Comparison of ENCODE assay signal across 8 cellular contexts in the genomic region with DNA sequence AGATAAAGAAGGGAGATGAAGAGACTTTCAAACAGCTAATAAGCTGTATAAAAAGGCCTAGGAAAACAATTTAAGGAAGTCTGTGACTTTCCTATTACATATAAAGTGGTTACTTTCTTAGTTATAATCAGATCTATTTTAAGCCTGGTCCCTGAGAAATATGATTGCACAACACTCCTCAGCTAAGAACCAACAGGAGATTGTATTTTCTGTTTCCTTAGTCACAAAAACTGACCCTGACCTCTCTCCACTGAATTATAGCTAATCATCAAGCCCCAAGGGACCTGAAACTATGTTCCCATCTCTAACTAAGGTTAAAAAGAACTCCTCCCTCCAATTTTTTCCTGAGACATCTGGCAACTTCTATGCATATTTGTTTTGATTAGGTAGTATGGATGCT.
A peak's percentile ranks its signal among the peaks of the same experiment; 100 is the strongest.
DNase-seq lines count a peak whose midpoint lies in the region; ATAC-seq and TF ChIP-seq lines count a peak whose summit lies in the region.

No MANE protein-coding gene starts in this region.

- peak; percentile 96 for DNase-seq in GM04503 (ENCODE audit: low read depth)
- no peak for DNase-seq in T-helper 17 cell
- DNase-seq in foreskin keratinocyte, result peak; percentile 2 to 9
- DNase-seq in gastrocnemius medialis, result peak in 1 of 2 donors; percentile 3
- no peak for DNase-seq in activated CD4-positive, alpha-beta T cell treated with anti-CD3 and anti-CD28 coated beads, Interleukin-2, amount 50 U/mL, for 1 hour
- DNase-seq in effector memory CD4-positive, alpha-beta T cell, result no peak
- no peak for DNase-seq in cerebellar cortex (ENCODE audit: low spot score)

- no peaks in the 10 kb centered on the region for H3K9me3 ChIP-seq in T-helper 17 cell (ENCODE audit: control insufficient read depth, low read length, poor library complexity, severe bottlenecking)
- no peaks in the 10 kb centered on the region for H3K9me3 ChIP-seq in gastrocnemius medialis
- H3K9me3 ChIP-seq in effector memory CD4-positive, alpha-beta T cell (ENCODE audit: control insufficient read depth, low read length), result no peaks in the 10 kb centered on the region

- no peak for TF ChIP-seq CTCF in foreskin keratinocyte (conservative IDR thresholded peaks at IDR 0.05)
- no peak for TF ChIP-seq CTCF in gastrocnemius medialis (IDR thresholded peaks at IDR 0.05 in 4 of 5, conservative IDR thresholded peaks at IDR 0.05 in 1 of 5)

- H3K36me3 ChIP-seq in gastrocnemius medialis, result peaks cover 0 to 41% of the 10 kb centered on the region in 2 donors
- peaks cover 31% of the 10 kb centered on the region for H3K36me3 ChIP-seq in effector memory CD4-positive, alpha-beta T cell (ENCODE audit: control insufficient read depth, insufficient read depth, low read length)

- TF ChIP-seq POLR2A in gastrocnemius medialis (IDR thresholded peaks at IDR 0.05), result no peak

- ATAC-seq in T-helper 17 cell (no peak), foreskin keratinocyte (no peak), gastrocnemius medialis (peak; percentile 98 to 99), HG02588 (IDR thresholded peaks at IDR 0.05; ENCODE audit: unreplicated experiment) (no peak)

- in situ Hi-C loops in gastrocnemius medialis (cut with MboI; ENCODE audit: low sequenced_read_pairs in 4 of 4), result loop anchor here in 1 of 4 donors (10.0 kb wide), 1 partner anchor 110 kb away; the partner anchor contains the start of gene ROCK1

- H3K27ac ChIP-seq in foreskin keratinocyte (no peak overlapping the region), gastrocnemius medialis (peak overlapping the region; percentile 69 to 73 (median 70))
- H3K27ac ChIP-seq in effector memory CD4-positive, alpha-beta T cell (ENCODE audit: insufficient read depth, low read length, poor library complexity, severe bottlenecking), result no peak overlapping the region

- no peaks in the 10 kb centered on the region for H3K27me3 Mint-ChIP-seq in T-helper 17 cell

- peaks cover 9% of the 10 kb centered on the region for H3K4me1 ChIP-seq in foreskin keratinocyte
- peaks cover 14 to 17% of the 10 kb centered on the region in 2 donors for H3K4me1 ChIP-seq in gastrocnemius medialis
- H3K4me1 ChIP-seq in effector memory CD4-positive, alpha-beta T cell (ENCODE audit: control insufficient read depth, insufficient read depth, low read length, poor library complexity, severe bottlenecking), result no peaks in the 10 kb centered on the region

- peaks cover 7% of the 10 kb centered on the region for H3K36me3 Mint-ChIP-seq in T-helper 17 cell (ENCODE audit: low read depth)

- peak overlapping the region; percentile 45 for H3K27ac Mint-ChIP-seq in T-helper 17 cell

- H3K4me3 Mint-ChIP-seq in T-helper 17 cell, result no peak overlapping the region

- intact Hi-C loops in gastrocnemius medialis (cut with DNase I; ENCODE audit: low total_unique reads), result loop anchor here (5.0 kb wide), 1 partner anchor 108 kb away; the partner anchor contains the start of gene ROCK1

- H3K4me3 ChIP-seq in gastrocnemius medialis, result no peak overlapping the region
- no peak overlapping the region for H3K4me3 ChIP-seq in effector memory CD4-positive, alpha-beta T cell (ENCODE audit: insufficient read depth, low read depth, low read length, poor library complexity, severe bottlenecking)

- peaks cover 7% of the 10 kb centered on the region for H3K4me1 Mint-ChIP-seq in T-helper 17 cell

- no peaks in the 10 kb centered on the region for H3K27me3 ChIP-seq in foreskin keratinocyte
- no peaks in the 10 kb centered on the region for H3K27me3 ChIP-seq in gastrocnemius medialis
- no peaks in the 10 kb centered on the region for H3K27me3 ChIP-seq in effector memory CD4-positive, alpha-beta T cell (replicated peaks; ENCODE audit: control insufficient read depth, insufficient read depth, low read length, poor library complexity, severe bottlenecking)

Comparison
In these comparisons a context has a peak if more than half of its experiments do, and no peak if none do; other contexts are left out.
1. DNase-seq: peak in GM04503 (single experiment) and foreskin keratinocyte (2 of 2); none in T-helper 17 cell (0 of 3), activated CD4-positive, alpha-beta T cell treated with anti-CD3 and anti-CD28 coated beads, Interleukin-2, amount 50 U/mL, for 1 hour (single experiment), effector memory CD4-positive, alpha-beta T cell (0 of 3) and cerebellar cortex (single experiment).
2. ATAC-seq: peak in gastrocnemius medialis (2 of 2); none in T-helper 17 cell (single experiment), foreskin keratinocyte (single experiment) and HG02588 (single experiment).
3. H3K27ac ChIP-seq: peak in gastrocnemius medialis (4 of 4); none in foreskin keratinocyte (single experiment) and effector memory CD4-positive, alpha-beta T cell (single experiment).